Comparison of ENCODE assay signal across 27 cellular contexts in the genomic region with DNA sequence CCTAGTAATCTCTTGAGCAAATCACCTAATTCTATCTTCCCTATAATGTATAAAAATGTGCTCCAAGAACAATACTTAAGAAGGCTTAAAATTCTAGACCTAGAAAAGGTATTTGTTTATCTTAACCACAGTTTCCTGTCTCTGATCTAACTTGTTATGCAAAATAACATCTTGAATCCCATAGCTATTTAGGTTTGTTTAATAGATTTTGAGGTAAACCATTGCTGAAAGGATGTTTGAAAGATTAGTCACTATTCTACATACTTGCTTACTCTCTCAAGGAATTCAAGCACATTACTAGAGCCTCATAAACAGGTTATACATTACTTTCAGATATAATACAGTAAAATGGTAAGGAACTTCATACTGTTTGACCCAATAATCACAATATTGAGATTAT. TPM values are rescaled to one million over a fixed set of nuclear protein-coding genes. Genes with fewer than 3 reads are reported as not detected.
A peak's percentile ranks its signal among the peaks of the same experiment; 100 is the strongest.
DNase-seq lines count a peak whose midpoint lies in the region; ATAC-seq, FAIRE-seq and TF ChIP-seq lines count a peak whose summit lies in the region.
"Had no signal": no experiment of that assay in that cellular context is flagged by ENCODE, and none has a peak within 500 bp of the region (broad histone marks: within the 10 kb centered on the region; RNA-seq: fewer than 3 reads in every experiment).

No MANE protein-coding gene starts in this region.

- H3K9me3 ChIP-seq in HUES48 (ENCODE audit: control insufficient read depth, insufficient read depth, low read length) (no peaks in the 10 kb centered on the region), keratinocyte (ENCODE audit: control insufficient read depth, low read depth, low read length) (no peaks in the 10 kb centered on the region)
- H3K9me3 ChIP-seq: heart left ventricle, ovary had no signal

- H3K79me2 ChIP-seq in keratinocyte (ENCODE audit: control insufficient read depth, insufficient read depth, low read length) = no peaks in the 10 kb centered on the region

- H2AFZ ChIP-seq in keratinocyte (ENCODE audit: control insufficient read depth, low read length) = no peak overlapping the region

- dilution Hi-C loops in keratinocyte (cut with MboI; ENCODE audit: extremely low pct_ligation_motif_present, low sequenced_read_pairs) = no loop called here

- no peaks in the 10 kb centered on the region for H3K36me3 ChIP-seq in HUES48 (ENCODE audit: control insufficient read depth, insufficient read depth, low read length)
- H3K36me3 ChIP-seq in keratinocyte (ENCODE audit: control insufficient read depth in 2 of 2, extremely low read depth in 1 of 2, insufficient read depth in 2 of 2, low read length in 2 of 2) = no peaks in the 10 kb centered on the region
- H3K36me3 ChIP-seq: heart left ventricle, ovary had no signal

- H3K27ac ChIP-seq in HUES48 (ENCODE audit: low read depth, low read length) (peak overlapping the region; percentile 27), keratinocyte (ENCODE audit: control insufficient read depth, insufficient read depth, low read length) (peak overlapping the region; percentile 51)
- H3K27ac ChIP-seq: heart left ventricle, ovary had no signal

- in situ Hi-C loops in ACHN (cut with HindIII; ENCODE audit: low pct_ligation_motif_present, low pct_unique_long_range_greater_than_20kb, low sequenced_read_pairs) = no loop called here

- peak overlapping the region; percentile 55 for H3K4me2 ChIP-seq in keratinocyte (ENCODE audit: control insufficient read depth, extremely low read depth, insufficient read depth, low read depth, low read length)

- H3K4me3 ChIP-seq in HUES48 (ENCODE audit: low read depth, low read length) = peak overlapping the region; percentile 3; the same call in 1 of the 2 replicates
- no peak overlapping the region for H3K4me3 ChIP-seq in keratinocyte (ENCODE audit: control insufficient read depth in 2 of 3, extremely low read depth in 1 of 3, insufficient read depth in 2 of 3, low read depth in 1 of 3, low read length in 3 of 3)
- H3K4me3 ChIP-seq: heart left ventricle, ovary had no signal

- peak; percentile 39 for FAIRE-seq in keratinocyte (lab: Jason Lieb, UNC)
- FAIRE-seq: GM12892, GM19239 had no signal

- no peaks in the 10 kb centered on the region for H4K20me1 ChIP-seq in keratinocyte (ENCODE audit: control insufficient read depth, extremely low read depth, insufficient read depth, low read length)

- no peak overlapping the region for H3K9ac ChIP-seq in HUES48 (ENCODE audit: low read depth, low read length)
- H3K9ac ChIP-seq in keratinocyte (ENCODE audit: control insufficient read depth, extremely low read depth, insufficient read depth, low read length) = no peak overlapping the region

- no peaks in the 10 kb centered on the region for H3K27me3 ChIP-seq in HUES48 (ENCODE audit: control insufficient read depth, insufficient read depth, low read length)
- H3K27me3 ChIP-seq in keratinocyte (ENCODE audit: control insufficient read depth, extremely low read depth, insufficient read depth, low read length) = no peaks in the 10 kb centered on the region
- H3K27me3 ChIP-seq: heart left ventricle, ovary had no signal

- H3K4me1 ChIP-seq in HUES48 (ENCODE audit: control insufficient read depth, insufficient read depth, low read length) (peaks cover 30% of the 10 kb centered on the region), keratinocyte (ENCODE audit: control insufficient read depth, extremely low read depth, insufficient read depth, low read length) (peaks cover 68% of the 10 kb centered on the region)
- H3K4me1 ChIP-seq: heart left ventricle had no signal

- H3K9me1 ChIP-seq in keratinocyte (ENCODE audit: control insufficient read depth, extremely low read depth, insufficient read depth, low read length) = no peaks in the 10 kb centered on the region

- TF ChIP-seq CTCF in keratinocyte (optimal IDR thresholded peaks at IDR 0.05 in 1 of 3, IDR thresholded peaks at IDR 0.05 in 1 of 3, conservative IDR thresholded peaks at IDR 0.05 in 1 of 3; ENCODE audit: extremely low read depth in 1 of 3, insufficient read depth in 2 of 3, low read length in 3 of 3) = no peak

- DNase-seq in ACHN (peak; percentile 58), SW480 (ENCODE audit: low spot score) (peak; percentile 2), keratinocyte (ENCODE audit: low read depth, low spot score) (no peak), midbrain (lab: John Stamatoyannopoulos, UW) (no peak), COR-L47 (lab: John Stamatoyannopoulos, UW) (no peak)
- no peak for DNase-seq in activated CD4-positive, alpha-beta T cell treated with anti-CD3 and anti-CD28 coated beads for 1 hour
- DNase-seq: activated B cell treated with CpG ODN at 0.5 μM for 24 hours; activated CD4-positive, alpha-beta T cell treated with anti-CD3 and anti-CD28 coated beads, Interleukin-2, amount 50 U/mL, for 4 hours; activated naive CD4-positive, alpha-beta T cell treated with anti-CD3 and anti-CD28 coated beads, Interleukin-2, amount 50 U/mL, for 16 hours; AML-193; amygdala; CD8-positive, alpha-beta memory T cell; central memory CD4-positive, alpha-beta T cell; heart left ventricle; NCI-H187; NCI-H526 treated with DMSO at 0.1 percent for 48 hours; ovary; stimulated activated CD4-positive, alpha-beta T cell treated with anti-CD3 and anti-CD28 coated beads, Interleukin-12 subunit alpha, Interleukin-12 subunit beta, amount 100 ng/mL, for 4 hours; stimulated activated CD4-positive, alpha-beta T cell treated with anti-CD3 and anti-CD28 coated beads, Interleukin-4, amount 100 ng/mL, for 24 hours; stimulated activated naive B cell treated with anti-CD40 and anti-IgM and Interleukin-4, amounts not matched to agents 10 μg/mL and 1 μg/mL and 100 μg/mL, for 72 hours; T-helper 9 cell had no signal

- no peak for ATAC-seq in GM19324 (IDR thresholded peaks at IDR 0.05; ENCODE audit: low FRiP score, unreplicated experiment)
- ATAC-seq: heart left ventricle; left lobe of liver; natural killer cell treated with Interleukin-12 subunit alpha and Interleukin-12 subunit beta and Interleukin-15 and Interleukin-18, amount 100 ng/mL, for 72 hours; stimulated activated naive B cell treated with anti-CD40 and anti-IgM and Interleukin-4, amounts not matched to agents 10 μg/mL and 1 μg/mL and 100 μg/mL, for 72 hours had no signal

RNA-seq across cellular contexts. Expression of a gene that starts 13.0 kb away (rescaled TPM):
- polyA plus RNA-seq in keratinocyte = 0.80 to 2.9 TPM (median 2.2 TPM) in 3 replicates
- not detected for polyA plus RNA-seq in keratinocyte (2011; ENCODE audit: low read depth)
- 1.5 and 2.2 TPM in 2 replicates for polyA plus RNA-seq in keratinocyte (2011; cell fraction: cytosol; rRNA removed)
- polyA plus RNA-seq in keratinocyte (2011; cell fraction: nucleus; rRNA removed) = 1.6 TPM in 2 replicates
- polyA plus RNA-seq in keratinocyte (2012; ENCODE audit: low replicate concordance) = 1.7 TPM in 1 of 2 replicates, not detected in the other
- polyA minus RNA-seq in keratinocyte = 0.63 to 8.3 TPM (median 2.6 TPM) in 3 replicates
- polyA minus RNA-seq in keratinocyte (2011; cell fraction: cytosol; rRNA and poly(A)+ RNA removed) = 1.5 TPM
- 1.7 and 3.3 TPM in 2 replicates for polyA minus RNA-seq in keratinocyte (2011; cell fraction: nucleus; rRNA and poly(A)+ RNA removed)
- polyA plus RNA-seq: CD8-positive, alpha-beta memory T cell; heart left ventricle had no signal

Comparison
In these comparisons a context has a peak if more than half of its experiments do, and no peak if none do; other contexts are left out.
1. DNase-seq: peak in ACHN (single experiment) and SW480 (single experiment); none in keratinocyte (single experiment), midbrain (single experiment), COR-L47 (single experiment) and activated CD4-positive, alpha-beta T cell treated with anti-CD3 and anti-CD28 coated beads for 1 hour (single experiment).